In the genomic region with DNA sequence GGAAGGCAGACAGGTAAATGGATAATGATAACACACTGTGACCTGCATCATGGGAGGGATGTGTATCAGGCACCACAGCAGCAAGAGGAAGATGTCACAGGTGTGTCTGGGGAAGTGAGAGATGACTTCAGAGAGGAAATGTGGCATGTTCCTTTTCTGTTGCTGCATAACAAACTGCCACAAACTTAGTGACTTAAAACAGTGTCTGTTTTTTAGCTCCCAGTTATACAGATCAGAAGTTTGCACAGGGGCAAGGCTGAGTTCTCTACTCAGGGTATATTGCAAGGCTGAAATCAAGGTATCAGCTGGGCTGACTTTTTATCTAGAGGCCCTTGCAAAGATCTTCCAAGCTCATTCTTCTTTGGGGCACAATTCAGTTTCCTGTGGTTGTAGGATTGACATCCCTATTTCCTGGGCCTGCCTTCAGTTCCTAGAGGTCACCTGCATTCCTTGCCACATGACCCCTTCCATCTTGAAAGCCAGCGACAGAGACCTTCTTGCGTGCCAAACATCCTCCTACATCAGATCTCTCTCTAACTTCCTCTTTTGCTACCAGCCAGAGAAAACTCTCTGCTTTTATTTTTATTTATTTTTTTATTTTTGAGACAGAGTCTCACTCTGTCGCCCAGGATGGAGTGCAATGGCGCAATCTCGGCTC, we compare ENCODE assay signal across 1 cellular context.
A peak's percentile ranks its signal among the peaks of the same experiment; 100 is the strongest.
TF ChIP-seq lines count a peak whose summit lies in the region.

No MANE protein-coding gene starts in this region.

TF ChIP-seq in GM12878, 131 proteins besides CTCF, POLR2A, EP300 and RAD21 (continued from another document):
- TF ChIP-seq, protein P1, sequence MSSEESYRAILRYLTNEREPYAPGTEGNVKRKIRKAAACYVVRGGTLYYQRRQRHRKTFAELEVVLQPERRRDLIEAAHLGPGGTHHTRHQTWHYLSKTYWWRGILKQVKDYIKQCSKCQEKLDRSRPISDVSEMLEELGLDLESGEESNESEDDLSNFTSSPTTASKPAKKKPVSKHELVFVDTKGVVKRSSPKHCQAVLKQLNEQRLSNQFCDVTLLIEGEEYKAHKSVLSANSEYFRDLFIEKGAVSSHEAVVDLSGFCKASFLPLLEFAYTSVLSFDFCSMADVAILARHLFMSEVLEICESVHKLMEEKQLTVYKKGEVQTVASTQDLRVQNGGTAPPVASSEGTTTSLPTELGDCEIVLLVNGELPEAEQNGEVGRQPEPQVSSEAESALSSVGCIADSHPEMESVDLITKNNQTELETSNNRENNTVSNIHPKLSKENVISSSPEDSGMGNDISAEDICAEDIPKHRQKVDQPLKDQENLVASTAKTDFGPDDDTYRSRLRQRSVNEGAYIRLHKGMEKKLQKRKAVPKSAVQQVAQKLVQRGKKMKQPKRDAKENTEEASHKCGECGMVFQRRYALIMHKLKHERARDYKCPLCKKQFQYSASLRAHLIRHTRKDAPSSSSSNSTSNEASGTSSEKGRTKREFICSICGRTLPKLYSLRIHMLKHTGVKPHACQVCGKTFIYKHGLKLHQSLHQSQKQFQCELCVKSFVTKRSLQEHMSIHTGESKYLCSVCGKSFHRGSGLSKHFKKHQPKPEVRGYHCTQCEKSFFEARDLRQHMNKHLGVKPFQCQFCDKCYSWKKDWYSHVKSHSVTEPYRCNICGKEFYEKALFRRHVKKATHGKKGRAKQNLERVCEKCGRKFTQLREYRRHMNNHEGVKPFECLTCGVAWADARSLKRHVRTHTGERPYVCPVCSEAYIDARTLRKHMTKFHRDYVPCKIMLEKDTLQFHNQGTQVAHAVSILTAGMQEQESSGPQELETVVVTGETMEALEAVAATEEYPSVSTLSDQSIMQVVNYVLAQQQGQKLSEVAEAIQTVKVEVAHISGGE (CRISPR knock-in tag; IDR thresholded peaks at IDR 0.05), result no peak
- TF ChIP-seq IKZF1 (conservative IDR thresholded peaks at IDR 0.05), result peak; percentile 48
- TF ChIP-seq ETV6 (conservative IDR thresholded peaks at IDR 0.05 in 1 of 2, IDR thresholded peaks at IDR 0.05 in 1 of 2; ENCODE audit: borderline replicate concordance in 1 of 2, low read depth in 1 of 2), result peak in 1 of 2 experiments; percentile 85; a peak in 2 of 4 replicates
- no peak for TF ChIP-seq STAT3 (IDR thresholded peaks at IDR 0.05; ENCODE audit: low read depth, low read length)
- peak; percentile 89 for TF ChIP-seq RAD51 (IDR thresholded peaks at IDR 0.05)
- TF ChIP-seq, protein P2, sequence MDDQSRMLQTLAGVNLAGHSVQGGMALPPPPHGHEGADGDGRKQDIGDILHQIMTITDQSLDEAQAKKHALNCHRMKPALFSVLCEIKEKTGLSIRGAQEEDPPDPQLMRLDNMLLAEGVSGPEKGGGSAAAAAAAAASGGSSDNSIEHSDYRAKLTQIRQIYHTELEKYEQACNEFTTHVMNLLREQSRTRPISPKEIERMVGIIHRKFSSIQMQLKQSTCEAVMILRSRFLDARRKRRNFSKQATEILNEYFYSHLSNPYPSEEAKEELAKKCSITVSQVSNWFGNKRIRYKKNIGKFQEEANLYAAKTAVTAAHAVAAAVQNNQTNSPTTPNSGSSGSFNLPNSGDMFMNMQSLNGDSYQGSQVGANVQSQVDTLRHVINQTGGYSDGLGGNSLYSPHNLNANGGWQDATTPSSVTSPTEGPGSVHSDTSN (IDR thresholded peaks at IDR 0.05; ENCODE audit: insufficient replicate concordance, low read depth, low read length), result no peak
